1 cellular context compared by ENCODE assay signal in genomic region chr22:22702159-22702873, GRCh38.
TF ChIP-seq lines count a peak whose summit lies in the region.

No MANE protein-coding gene starts in this region.

TF ChIP-seq in H1, 55 proteins besides CTCF, POLR2A, EP300 and RAD21 (continued from another document):
- TF ChIP-seq USF2 (IDR thresholded peaks at IDR 0.05; ENCODE audit: low read length) (no peak), ASH2L (IDR thresholded peaks at IDR 0.05; ENCODE audit: low read length) (no peak), POU5F1 (IDR thresholded peaks at IDR 0.05; ENCODE audit: low read depth, low read length) (no peak)
